In genomic region chr5:6495433-6496206, GRCh38 we compare ENCODE assay signal across 1 cellular context.
TF ChIP-seq lines count a peak whose summit lies in the region.

No MANE protein-coding gene starts in this region.

TF ChIP-seq in HepG2, 621 proteins besides CTCF, POLR2A, EP300 and RAD21 (continued from another document and continues in another):
- TF ChIP-seq EHMT2 (IDR thresholded peaks at IDR 0.05; ENCODE audit: borderline replicate concordance, low read depth, low read length) (no peak), GMEB1 (CRISPR knock-in tag; IDR thresholded peaks at IDR 0.05; ENCODE audit: borderline replicate concordance) (no peak), JDP2 (CRISPR knock-in tag; IDR thresholded peaks at IDR 0.05; ENCODE audit: borderline replicate concordance) (no peak), FOXA3 (CRISPR knock-in tag; IDR thresholded peaks at IDR 0.05) (peak; percentile 82), LCORL (IDR thresholded peaks at IDR 0.05) (no peak), LCORL (CRISPR knock-in tag; IDR thresholded peaks at IDR 0.05) (no peak), NR2F6 (IDR thresholded peaks at IDR 0.05) (peak; percentile 81), NR2F6 (CRISPR knock-in tag; IDR thresholded peaks at IDR 0.05) (peak; percentile 53; the same call in 1 of the 2 replicates), ZEB1 (IDR thresholded peaks at IDR 0.05; ENCODE audit: insufficient replicate concordance, low read depth) (no peak), CEBPB (IDR thresholded peaks at IDR 0.05; ENCODE audit: borderline replicate concordance, low read depth, low read length) (peak; percentile 52; the same call in 1 of the 2 replicates), FOXP4 (CRISPR knock-in tag; IDR thresholded peaks at IDR 0.05) (peak; percentile 50; the same call in 1 of the 2 replicates), KDM1A (CRISPR knock-in tag; IDR thresholded peaks at IDR 0.05) (peak; percentile 64; the same call in 1 of the 2 replicates), RARA (CRISPR knock-in tag; IDR thresholded peaks at IDR 0.05) (peak; percentile 82), ZNF574 (CRISPR knock-in tag; IDR thresholded peaks at IDR 0.05) (no peak), TRIM22 (IDR thresholded peaks at IDR 0.05) (no peak), HHEX (CRISPR knock-in tag; IDR thresholded peaks at IDR 0.05) (peak; percentile 87), NR2F2 (IDR thresholded peaks at IDR 0.05; ENCODE audit: borderline replicate concordance, low read depth) (peak; percentile 83), THRA (CRISPR knock-in tag; IDR thresholded peaks at IDR 0.05; ENCODE audit: borderline replicate concordance) (peak; percentile 33; the same call in 1 of the 2 replicates), ZNF17 (CRISPR knock-in tag; IDR thresholded peaks at IDR 0.05) (no peak), MAX (IDR thresholded peaks at IDR 0.05) (peak; percentile 49; the same call in 1 of the 2 replicates), HDAC2 (CRISPR knock-in tag; IDR thresholded peaks at IDR 0.05) (peak; percentile 61; the same call in 1 of the 2 replicates), HNF1A (IDR thresholded peaks at IDR 0.05; ENCODE audit: low read depth) (no peak), HNF1A (CRISPR knock-in tag; IDR thresholded peaks at IDR 0.05; ENCODE audit: borderline replicate concordance) (0 out of 2 replicates have a peak, but pooled peaks have one; percentile 48), ZNF232 (CRISPR knock-in tag; IDR thresholded peaks at IDR 0.05; ENCODE audit: borderline replicate concordance) (no peak), NFIC (IDR thresholded peaks at IDR 0.05; ENCODE audit: low read length) (peak; percentile 33; the same call in 1 of the 2 replicates), ARID5B (CRISPR knock-in tag; IDR thresholded peaks at IDR 0.05) (peak; percentile 77), ZBTB7A (CRISPR knock-in tag; IDR thresholded peaks at IDR 0.05) (peak; percentile 51; the same call in 1 of the 2 replicates), ZNF558 (CRISPR knock-in tag; IDR thresholded peaks at IDR 0.05; ENCODE audit: borderline replicate concordance) (no peak), ZBTB7B (CRISPR knock-in tag; IDR thresholded peaks at IDR 0.05) (peak; percentile 38; the same call in 1 of the 2 replicates), FOXO4 (CRISPR knock-in tag; conservative IDR thresholded peaks at IDR 0.05) (no peak), NR2C2 (CRISPR knock-in tag; IDR thresholded peaks at IDR 0.05; ENCODE audit: borderline replicate concordance) (peak; percentile 14; the same call in 1 of the 2 replicates)
